In genomic region chr17:79047291-79047920, GRCh38 we compare ENCODE assay signal across 18 cellular contexts. TPM values are rescaled to one million over a fixed set of nuclear protein-coding genes. Genes with fewer than 3 reads are reported as not detected.
DNase-seq lines count a peak whose midpoint lies in the region; ATAC-seq and TF ChIP-seq lines count a peak whose summit lies in the region.
"Had no signal": no experiment of that assay in that cellular context is flagged by ENCODE, and none has a peak within 500 bp of the region (broad histone marks: within the 10 kb centered on the region; RNA-seq: fewer than 3 reads in every experiment).

No MANE protein-coding gene starts in this region.

- intact Hi-C loops in tibial artery (cut with DNase I; ENCODE audit: low total_unique reads) = loop anchor here (2.0 kb wide), 1 partner anchor 37 kb away; no protein-coding TSS in a partner anchor
- intact Hi-C loops in testis (cut with DNase I; ENCODE audit: low total_unique reads) = no loop called here

- peak overlapping the region in 3 of 4 donors; percentile 14 to 63 (median 53) for H3K27ac ChIP-seq in gastroesophageal sphincter
- H3K27ac ChIP-seq in tibial artery = peak overlapping the region; percentile 41 to 76
- H3K27ac ChIP-seq in testis = peak overlapping the region in 1 of 2 donors; percentile 31
- H3K27ac ChIP-seq: brain microvascular endothelial cell had no signal

- no peaks in the 10 kb centered on the region for H3K9me3 ChIP-seq in gastroesophageal sphincter
- no peaks in the 10 kb centered on the region for H3K9me3 ChIP-seq in tibial artery
- no peaks in the 10 kb centered on the region for H3K9me3 ChIP-seq in testis
- H3K9me3 ChIP-seq: mucosa of descending colon had no signal

- H3K4me1 ChIP-seq in gastroesophageal sphincter (peaks cover 0 to 39% (median 3%) of the 10 kb centered on the region in 3 donors), tibial artery (peaks cover 0 to 44% (median 33%) of the 10 kb centered on the region in 4 donors), testis (peaks cover 8% of the 10 kb centered on the region)

- ATAC-seq in gastroesophageal sphincter (no peak), HG03378 (IDR thresholded peaks at IDR 0.05; ENCODE audit: unreplicated experiment) (no peak), HG02798 (IDR thresholded peaks at IDR 0.05; ENCODE audit: poor library complexity, unreplicated experiment) (no peak)
- ATAC-seq: activated naive CD8-positive, alpha-beta T cell treated with anti-CD3 and anti-CD28 coated beads, Interleukin-2, amount 50 U/mL, for 24 hours; mucosa of descending colon; WTC11 had no signal

- TF ChIP-seq POLR2A in gastroesophageal sphincter (IDR thresholded peaks at IDR 0.05) = no peak
- no peak for TF ChIP-seq POLR2A in testis (IDR thresholded peaks at IDR 0.05)

- DNase-seq in H7 (peak; percentile 31), mesenteric fat pad (ENCODE audit: low spot score) (peak; percentile 69), tibial artery (no peak), testis (no peak), hepatic stellate cell (ENCODE audit: low spot score) (no peak)
- DNase-seq: activated CD4-positive, alpha-beta T cell treated with anti-CD3 and anti-CD28 coated beads, Interleukin-2, amount 50 U/mL, for 4 hours; activated CD8-positive, alpha-beta memory T cell treated with anti-CD3 and anti-CD28 coated beads, Interleukin-2, amount 50 U/mL, for 4 hours; activated naive CD8-positive, alpha-beta T cell treated with anti-CD3 and anti-CD28 coated beads, Interleukin-2, amount 50 U/mL, for 24 hours; brain microvascular endothelial cell; HFFc6; stimulated activated CD4-positive, alpha-beta T cell treated with anti-CD3 and anti-CD28 coated beads, Interleukin-2, amount 100 ng/mL, for 24 hours; stimulated activated naive CD4-positive, alpha-beta T cell had no signal

- H3K27me3 ChIP-seq in H7 (ENCODE audit: control insufficient read depth, insufficient read depth, low read length) (no peaks in the 10 kb centered on the region), gastroesophageal sphincter (no peaks in the 10 kb centered on the region), tibial artery (no peaks in the 10 kb centered on the region), testis (no peaks in the 10 kb centered on the region)

- TF ChIP-seq CTCF in gastroesophageal sphincter (IDR thresholded peaks at IDR 0.05) (no peak), tibial artery (IDR thresholded peaks at IDR 0.05) (no peak), testis (IDR thresholded peaks at IDR 0.05) (no peak)

- WGBS in gastroesophageal sphincter (ENCODE audit: low coverage in 1 of 2), 2 donors = 75 to 88% methylated on average over 11 to 13 of the region's 30 CpGs
- 53 to 77% methylated on average over 27 to 30 of the region's 30 CpGs for WGBS in testis, 2 donors

- no peak for TF ChIP-seq EP300 in gastroesophageal sphincter (IDR thresholded peaks at IDR 0.05)

- H3K4me3 ChIP-seq in H7 (ENCODE audit: insufficient read depth, low read depth, low read length) (no peak overlapping the region), gastroesophageal sphincter (peak overlapping the region in 1 of 2 donors; percentile 4), tibial artery (no peak overlapping the region), testis (no peak overlapping the region)
- H3K4me3 ChIP-seq: mucosa of descending colon, skin epidermis had no signal

- H3K36me3 ChIP-seq in H7 (replicated peaks; ENCODE audit: control insufficient read depth, insufficient read depth, low read length) (no peaks in the 10 kb centered on the region), gastroesophageal sphincter (peaks cover 0 to 58% of the 10 kb centered on the region in 2 donors), tibial artery (peaks cover 29 to 56% (median 55%) of the 10 kb centered on the region in 3 donors), testis (ENCODE audit: low read depth, missing control alignments) (no peaks in the 10 kb centered on the region)
- H3K36me3 ChIP-seq: brain microvascular endothelial cell had no signal

RNA-seq across cellular contexts. Expression of gene C1QTNF1, which starts 23.4 kb away (rescaled TPM):
- 0.28 and 0.67 TPM in 2 replicates for total RNA-seq in H7 (2014; rRNA removed; shearing (Covaris generic))
- total RNA-seq in gastroesophageal sphincter (10 to 100 TPM; 50.8 to 76.5 (median 72.3) TPM), mesenteric fat pad (563 TPM), testis (1 to 10 TPM; 9.1 to 9.8 TPM)
- polyA plus RNA-seq in testis (ENCODE audit: insufficient read depth, low read depth, low replicate concordance) = 22.5 TPM

RNA-seq across cellular contexts. Expression of gene ENGASE, which starts 27.2 kb away (rescaled TPM):
- total RNA-seq in H7 (2014; rRNA removed; shearing (Covaris generic)) = 13.3 and 21.3 TPM in 2 replicates
- total RNA-seq in gastroesophageal sphincter (10 to 100 TPM in 3 of 4 donors, 1 to 10 TPM in 1; 8.3 to 46.5 (median 16.2) TPM), mesenteric fat pad (38.8 TPM), testis (10 to 100 TPM; 34.9 to 48.5 TPM)
- polyA plus RNA-seq in testis (ENCODE audit: insufficient read depth, low read depth, low replicate concordance) = 20.3 TPM

RNA-seq across cellular contexts. Expression of gene CANT1, which starts 37.8 kb away (rescaled TPM):
- 27.3 and 29.6 TPM in 2 replicates for total RNA-seq in H7 (2014; rRNA removed; shearing (Covaris generic))
- total RNA-seq in gastroesophageal sphincter (10 to 100 TPM; 11.2 to 30.1 (median 21.6) TPM), mesenteric fat pad (37.9 TPM), testis (10 to 100 TPM; 60.6 to 64.1 TPM)
- polyA plus RNA-seq in testis (ENCODE audit: insufficient read depth, low read depth, low replicate concordance) = 80.5 TPM

Comparison
In these comparisons a context has a peak if more than half of its experiments do, and no peak if none do; other contexts are left out.
1. DNase-seq: peak in H7 (single experiment) and mesenteric fat pad (single experiment); none in tibial artery (0 of 2), testis (single experiment) and hepatic stellate cell (single experiment).
2. RNA of gene C1QTNF1, which starts 23.4 kb away (total RNA-seq): 563 TPM in mesenteric fat pad (single experiment) and 50.8 to 76.5 TPM in gastroesophageal sphincter; 9.1 to 9.8 TPM in testis and 0.28 to 0.67 TPM in H7; every median in the first group is over 4 times any median in the second.